In the genomic region with DNA sequence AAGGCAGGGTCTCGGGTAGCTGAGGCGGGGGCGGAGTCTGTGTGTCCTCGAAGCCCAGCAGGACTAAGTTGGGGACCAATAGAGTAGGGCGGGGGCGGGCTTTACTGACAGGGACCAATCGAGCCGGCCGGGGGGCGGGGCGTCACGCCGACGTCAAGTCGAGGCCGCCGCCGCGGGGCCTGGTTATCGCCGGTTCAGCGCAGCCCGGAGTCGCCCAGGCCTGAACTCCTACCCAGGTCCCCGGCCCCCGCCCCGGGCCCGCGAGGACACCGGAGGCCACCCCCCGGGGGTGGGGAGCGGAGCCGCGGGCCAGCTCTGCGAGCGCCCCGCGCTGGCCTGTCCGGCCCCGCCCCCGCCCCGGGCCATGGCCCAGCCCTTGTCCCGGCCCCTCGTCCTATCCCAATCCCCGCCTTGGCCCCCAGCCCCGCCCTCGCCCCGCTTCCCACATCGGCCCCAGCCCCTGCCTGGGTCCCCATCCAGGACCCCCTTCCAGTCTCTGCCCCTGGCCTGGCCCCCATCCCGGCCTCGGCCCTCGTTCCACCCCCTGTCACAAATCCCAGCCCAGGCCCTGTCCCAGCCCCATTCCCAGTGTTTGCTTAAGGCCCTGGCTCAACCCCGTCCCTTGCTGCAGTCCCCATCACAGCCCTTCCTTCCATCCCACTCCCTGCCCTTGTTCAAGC, we compare ENCODE assay signal across 8 cellular contexts. TPM values are rescaled to one million over a fixed set of nuclear protein-coding genes. Genes with fewer than 3 reads are reported as not detected.
A peak's percentile ranks its signal among the peaks of the same experiment; 100 is the strongest.
DNase-seq lines count a peak whose midpoint lies in the region; ATAC-seq and TF ChIP-seq lines count a peak whose summit lies in the region.

A gene with protein sequence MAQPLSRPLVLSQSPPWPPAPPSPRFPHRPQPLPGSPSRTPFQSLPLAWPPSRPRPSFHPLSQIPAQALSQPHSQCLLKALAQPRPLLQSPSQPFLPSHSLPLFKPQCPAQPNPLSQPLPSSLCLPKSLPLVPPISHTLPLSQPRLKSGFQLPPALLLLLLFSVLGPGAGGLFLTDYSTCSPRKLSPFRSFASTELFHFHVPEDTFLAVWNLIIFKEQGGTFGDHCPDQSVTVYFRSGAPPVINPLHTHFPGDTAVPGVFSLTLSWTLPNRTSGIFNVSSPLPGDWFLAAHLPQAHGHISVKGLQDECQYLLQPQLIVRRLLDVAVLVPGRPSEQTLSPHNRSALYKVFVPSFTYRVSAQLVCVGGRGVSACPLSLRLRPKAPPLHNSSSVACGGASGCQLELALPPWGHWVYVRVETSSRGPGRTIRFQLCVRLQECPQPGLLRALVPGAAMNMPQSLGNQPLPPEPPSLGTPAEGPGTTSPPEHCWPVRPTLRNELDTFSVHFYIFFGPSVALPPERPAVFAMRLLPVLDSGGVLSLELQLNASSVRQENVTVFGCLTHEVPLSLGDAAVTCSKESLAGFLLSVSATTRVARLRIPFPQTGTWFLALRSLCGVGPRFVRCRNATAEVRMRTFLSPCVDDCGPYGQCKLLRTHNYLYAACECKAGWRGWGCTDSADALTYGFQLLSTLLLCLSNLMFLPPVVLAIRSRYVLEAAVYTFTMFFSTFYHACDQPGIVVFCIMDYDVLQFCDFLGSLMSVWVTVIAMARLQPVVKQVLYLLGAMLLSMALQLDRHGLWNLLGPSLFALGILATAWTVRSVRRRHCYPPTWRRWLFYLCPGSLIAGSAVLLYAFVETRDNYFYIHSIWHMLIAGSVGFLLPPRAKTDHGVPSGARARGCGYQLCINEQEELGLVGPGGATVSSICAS (plus strand): TSS at position 145 of the 680 bp plus-strand sequence. CDS start 220 bp downstream, at position 365.

- H3K27me3 ChIP-seq in upper lobe of right lung, result no peaks in the 10 kb centered on the region

- no peaks in the 10 kb centered on the region for H3K9me3 ChIP-seq in upper lobe of right lung

- peak; percentile 80 for ATAC-seq in HG02798 (IDR thresholded peaks at IDR 0.05; ENCODE audit: poor library complexity, unreplicated experiment)
- peak; percentile 94 to 98 (median 98) for ATAC-seq in T-cell (replicated peaks in 1 of 4)
- peak; percentile 90 for ATAC-seq in left ventricle myocardium superior
- ATAC-seq in upper lobe of right lung, result peak; percentile 92

- H3K27me3 Mint-ChIP-seq in T-cell (no peaks in the 10 kb centered on the region), progenitor cell of endocrine pancreas (peaks cover 3% of the 10 kb centered on the region)

- CTCF ChIA-PET in T-cell (lab: Charles Lee), result interaction anchor here in 1 of 2 donors (1.0 kb wide), 1 partner anchor 39 kb away, joined by 4 read pairs; no protein-coding TSS in a partner anchor

- H3K4me1 Mint-ChIP-seq in T-cell, result peaks cover 37 to 42% (median 39%) of the 10 kb centered on the region in 3 donors
- peaks cover 26% of the 10 kb centered on the region for H3K4me1 Mint-ChIP-seq in progenitor cell of endocrine pancreas (ENCODE audit: low read depth)

- H3K36me3 Mint-ChIP-seq in T-cell, result no peaks in the 10 kb centered on the region
- H3K36me3 Mint-ChIP-seq in progenitor cell of endocrine pancreas (ENCODE audit: insufficient read depth), result no peaks in the 10 kb centered on the region

- peak; percentile 18 for TF ChIP-seq POLR2A in GM10847 (IDR thresholded peaks at IDR 0.05; ENCODE audit: extremely low read depth, insufficient read length)

- peak within 1 kb of the TSS; percentile 69 for H3K4me3 ChIP-seq in upper lobe of right lung

- peak within 1 kb of the TSS; percentile 90 for H3K27ac ChIP-seq in upper lobe of right lung

- H3K27ac Mint-ChIP-seq in T-cell (peak within 1 kb of the TSS; percentile 86 to 95), progenitor cell of endocrine pancreas (peak within 1 kb of the TSS; percentile 97)

- DNase-seq in NCI-H1436 treated with DMSO at 0.1 percent for 48 hours (lab: John Stamatoyannopoulos, UW) (peak; percentile 50), T-cell (peak; percentile 85 to 97 (median 92)), amniotic epithelial cell (ENCODE audit: low read depth) (peak; percentile 84), left ventricle myocardium superior (peak; percentile 99), progenitor cell of endocrine pancreas (ENCODE audit: low spot score, unreplicated experiment) (peak; percentile 90), upper lobe of right lung (peak; percentile 98)

- POLR2A ChIA-PET in T-cell (lab: Charles Lee), result no interaction called here

- no peaks in the 10 kb centered on the region for H3K9me3 Mint-ChIP-seq in T-cell
- H3K9me3 Mint-ChIP-seq in progenitor cell of endocrine pancreas (ENCODE audit: low read depth), result no peaks in the 10 kb centered on the region

- TF ChIP-seq CTCF in progenitor cell of endocrine pancreas (IDR thresholded peaks at IDR 0.05; ENCODE audit: unreplicated experiment) (no peak), upper lobe of right lung (IDR thresholded peaks at IDR 0.05) (no peak)

- no peaks in the 10 kb centered on the region for H3K36me3 ChIP-seq in upper lobe of right lung

- intact Hi-C loops in left ventricle myocardium superior (cut with micrococcal nuclease) (loop anchor here (5.0 kb wide), 1 partner anchor 53 kb away; no protein-coding TSS in a partner anchor), upper lobe of right lung (cut with DNase I) (loop anchor here (10.0 kb wide), 1 partner anchor 46 kb away; the partner anchor contains the start of gene OR13J1)

- peaks cover 19% of the 10 kb centered on the region for H3K4me1 ChIP-seq in upper lobe of right lung

- H3K4me3 Mint-ChIP-seq in T-cell (peak within 1 kb of the TSS; percentile 86 to 96 (median 93)), progenitor cell of endocrine pancreas (ENCODE audit: low read depth) (peak within 1 kb of the TSS; percentile 89)

RNA-seq across cellular contexts. Expression of the gene that starts here (rescaled TPM):
- total RNA-seq in T-cell (10 to 100 TPM in 2 of 5 donors, 1 to 10 TPM in 3; 6.5 to 11.9 (median 7.3) TPM), left ventricle myocardium superior (15.9 TPM), progenitor cell of endocrine pancreas (24.1 and 25.4 TPM in 2 replicates), upper lobe of right lung (13.7 TPM)

Comparison
In these comparisons a context has a peak if more than half of its experiments do, and no peak if none do; other contexts are left out.
1. Peak in every context shown above with its lines: DNase-seq, ATAC-seq, H3K4me3 ChIP-seq and H3K27ac ChIP-seq.